ENCODE assay signal across 8 cellular contexts in genomic region chr11:68030318-68031135, GRCh38. TPM values are rescaled to one million over a fixed set of nuclear protein-coding genes. Genes with fewer than 3 reads are reported as not detected.
DNase-seq lines count a peak whose midpoint lies in the region; ATAC-seq and TF ChIP-seq lines count a peak whose summit lies in the region.

NDUFS8 (plus strand) TSS chr11:68030681; CDS start chr11:68032152, 1,471 bp downstream.

- H3K4me3 Mint-ChIP-seq in activated naive CD8-positive, alpha-beta T cell treated with anti-CD3 and anti-CD28 coated beads, Interleukin-2, amount 10 ng/mL, durations not matched to agents 7 days and 5 days = peak within 1 kb of the TSS; percentile 97
- peak within 1 kb of the TSS; percentile 95 for H3K4me3 Mint-ChIP-seq in osteocyte (ENCODE audit: unreplicated experiment)

- no peaks in the 10 kb centered on the region for H3K27me3 Mint-ChIP-seq in activated naive CD8-positive, alpha-beta T cell treated with anti-CD3 and anti-CD28 coated beads, Interleukin-2, amount 10 ng/mL, durations not matched to agents 7 days and 5 days
- no peaks in the 10 kb centered on the region for H3K27me3 Mint-ChIP-seq in osteocyte (ENCODE audit: unreplicated experiment)

- H3K9me3 ChIP-seq in SU-DHL-6 (ENCODE audit: insufficient read depth, low read length) (no peaks in the 10 kb centered on the region), thymus (ENCODE audit: control insufficient read depth) (no peaks in the 10 kb centered on the region)

- WGBS in thymus = under 1% methylated on average over 56 of the region's 56 CpGs

- peak within 1 kb of the TSS; percentile 91 for H2AFZ ChIP-seq in SU-DHL-6 (ENCODE audit: low read depth, low read length, severe bottlenecking)

- no peaks in the 10 kb centered on the region for H3K36me3 ChIP-seq in SU-DHL-6 (ENCODE audit: low read length)
- peaks cover 24% of the 10 kb centered on the region for H3K36me3 ChIP-seq in thymus (ENCODE audit: control insufficient read depth, insufficient read depth)

- no peaks in the 10 kb centered on the region for H3K9me3 Mint-ChIP-seq in activated naive CD8-positive, alpha-beta T cell treated with anti-CD3 and anti-CD28 coated beads, Interleukin-2, amount 10 ng/mL, durations not matched to agents 7 days and 5 days
- no peaks in the 10 kb centered on the region for H3K9me3 Mint-ChIP-seq in osteocyte (ENCODE audit: unreplicated experiment)

- no peaks in the 10 kb centered on the region for H3F3A ChIP-seq in SU-DHL-6 (ENCODE audit: insufficient read depth)

- peak within 1 kb of the TSS; percentile 98 for H3K27ac Mint-ChIP-seq in activated naive CD8-positive, alpha-beta T cell treated with anti-CD3 and anti-CD28 coated beads, Interleukin-2, amount 10 ng/mL, durations not matched to agents 7 days and 5 days
- H3K27ac Mint-ChIP-seq in osteocyte (ENCODE audit: unreplicated experiment) = peak within 1 kb of the TSS; percentile 96

- H3K4me3 ChIP-seq in SU-DHL-6 (ENCODE audit: insufficient read depth, low read length, poor library complexity, severe bottlenecking) (peak within 1 kb of the TSS; percentile 95), thymus (ENCODE audit: low read length) (peak within 1 kb of the TSS; percentile 89)

- POLR2A ChIA-PET in activated naive CD8-positive, alpha-beta T cell treated with anti-CD3 and anti-CD28 coated beads, Interleukin-2, amount 10 ng/mL, durations not matched to agents 7 days and 5 days (lab: Charles Lee) = interaction anchor here (0.6 to 2.5 kb wide), 2 partner anchors 9 to 95 kb away, joined by 4 to 15 read pairs; partner anchors contain the start of gene TCIRG1

- TF ChIP-seq POLR2A in GM10847 (IDR thresholded peaks at IDR 0.05; ENCODE audit: extremely low read depth, insufficient read length) = peak; percentile 51

- H3K79me2 ChIP-seq in SU-DHL-6 (ENCODE audit: insufficient read depth, low read length) = peaks cover 19% of the 10 kb centered on the region

- H3K4me1 ChIP-seq in thymus (ENCODE audit: control insufficient read depth, insufficient read depth, low read length) = peaks cover 16% of the 10 kb centered on the region

- DNase-seq in NCI-H128 (lab: John Stamatoyannopoulos, UW; ENCODE audit: unreplicated experiment) (peak; percentile 98), head of caudate nucleus (peak; percentile 94 to 99 (median 98)), osteocyte (ENCODE audit: extremely low spot score, unreplicated experiment) (peak; percentile 97)
- peak; percentile 95 for DNase-seq in activated naive CD8-positive, alpha-beta T cell treated with anti-CD3 and anti-CD28 coated beads, Interleukin-2, amount 10 ng/mL, durations not matched to agents 7 days and 5 days

- H3K36me3 Mint-ChIP-seq in activated naive CD8-positive, alpha-beta T cell treated with anti-CD3 and anti-CD28 coated beads, Interleukin-2, amount 10 ng/mL, durations not matched to agents 7 days and 5 days = peaks cover 7% of the 10 kb centered on the region
- H3K36me3 Mint-ChIP-seq in osteocyte (ENCODE audit: unreplicated experiment) = peaks cover 3% of the 10 kb centered on the region

- H3K9me2 ChIP-seq in SU-DHL-6 (replicated peaks; ENCODE audit: insufficient read depth, low read length) = no peaks in the 10 kb centered on the region

- H3K27ac ChIP-seq in SU-DHL-6 (ENCODE audit: low read depth, low read length) (peak within 1 kb of the TSS; percentile 49), thymus (ENCODE audit: low read depth) (peak within 1 kb of the TSS; percentile 90)

- H3K4me2 ChIP-seq in SU-DHL-6 (ENCODE audit: low read depth, low read length, poor library complexity, severe bottlenecking) = peak within 1 kb of the TSS; percentile 92

- H3K27me3 ChIP-seq in SU-DHL-6 (ENCODE audit: low read length) (no peaks in the 10 kb centered on the region), thymus (ENCODE audit: control insufficient read depth, insufficient read depth) (no peaks in the 10 kb centered on the region)

- peak; percentile 98 for ATAC-seq in HG02678 (IDR thresholded peaks at IDR 0.05; ENCODE audit: unreplicated experiment)
- peak; percentile 97 for ATAC-seq in activated naive CD8-positive, alpha-beta T cell treated with anti-CD3 and anti-CD28 coated beads, Interleukin-2, amount 10 ng/mL, durations not matched to agents 7 days and 5 days (ENCODE audit: low read depth)

- H3K9ac ChIP-seq in SU-DHL-6 (ENCODE audit: low read length) = peak within 1 kb of the TSS; percentile 98

- intact Hi-C loops in head of caudate nucleus (cut with DNase I) = loop anchor here (2.0 kb wide), 1 partner anchor 90 kb away; the partner anchor contains the start of gene CHKA

- peaks cover 21% of the 10 kb centered on the region for H3K4me1 Mint-ChIP-seq in activated naive CD8-positive, alpha-beta T cell treated with anti-CD3 and anti-CD28 coated beads, Interleukin-2, amount 10 ng/mL, durations not matched to agents 7 days and 5 days
- H3K4me1 Mint-ChIP-seq in osteocyte (ENCODE audit: unreplicated experiment) = peaks cover 52% of the 10 kb centered on the region

- TF ChIP-seq CTCF in SU-DHL-6 (IDR thresholded peaks at IDR 0.05; ENCODE audit: insufficient read depth, low read length, poor library complexity, severe bottlenecking) (no peak), osteocyte (IDR thresholded peaks at IDR 0.05) (no peak)

- no peaks in the 10 kb centered on the region for H4K20me1 ChIP-seq in SU-DHL-6 (ENCODE audit: low read depth, low read length)

RNA-seq across cellular contexts. Expression of gene NDUFS8, which starts in this region (rescaled TPM):
- total RNA-seq in activated naive CD8-positive, alpha-beta T cell treated with anti-CD3 and anti-CD28 coated beads, Interleukin-2, amount 10 ng/mL, durations not matched to agents 7 days and 5 days = 100 to 1,000 TPM; 117 to 128 TPM
- total RNA-seq in osteocyte = 134 and 143 TPM in 2 replicates
- 84.1 TPM for polyA plus RNA-seq in thymus

Comparison
In these comparisons a context has a peak if more than half of its experiments do, and no peak if none do; other contexts are left out.
1. Peak in every context shown above with its lines: DNase-seq, ATAC-seq, H3K4me3 ChIP-seq and H3K27ac ChIP-seq.